Comparison of ENCODE assay signal across 17 cellular contexts in the genomic region with DNA sequence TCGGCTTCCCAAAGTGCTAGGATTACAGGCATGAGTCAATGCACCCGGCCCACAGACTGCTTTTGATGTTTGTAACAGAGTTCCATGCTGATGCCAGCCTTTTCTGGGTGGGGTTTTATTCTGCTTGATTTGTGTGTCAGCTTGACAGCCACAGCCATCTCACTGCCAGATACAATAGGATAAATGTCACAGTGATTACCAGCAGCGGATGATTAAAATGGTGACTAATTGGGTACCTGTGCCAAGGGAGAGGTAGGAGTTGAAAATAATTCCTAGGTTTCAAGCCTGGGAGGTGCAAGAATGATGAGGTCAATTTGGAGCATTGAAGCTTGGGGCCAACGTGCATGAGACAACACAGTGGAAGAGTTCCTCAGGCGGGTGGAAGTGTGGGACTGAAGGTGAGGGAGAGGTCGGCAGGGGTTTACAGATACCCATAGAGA. TPM values are rescaled to one million over a fixed set of nuclear protein-coding genes. Genes with fewer than 3 reads are reported as not detected.
DNase-seq lines count a peak whose midpoint lies in the region; ATAC-seq and TF ChIP-seq lines count a peak whose summit lies in the region.
"Had no signal": no experiment of that assay in that cellular context is flagged by ENCODE, and none has a peak within 500 bp of the region (broad histone marks: within the 10 kb centered on the region; RNA-seq: fewer than 3 reads in every experiment).

No MANE protein-coding gene starts in this region.

- H3K4me3 Mint-ChIP-seq in activated naive CD8-positive, alpha-beta T cell treated with anti-CD3 and anti-CD28 coated beads, Interleukin-2, amount 50 U/mL, for 24 hours = no peak overlapping the region
- H3K4me3 Mint-ChIP-seq: IgD-negative memory B cell, nephron had no signal

- H3K4me1 Mint-ChIP-seq in activated naive CD8-positive, alpha-beta T cell treated with anti-CD3 and anti-CD28 coated beads, Interleukin-2, amount 50 U/mL, for 24 hours = no peaks in the 10 kb centered on the region
- H3K4me1 Mint-ChIP-seq: IgD-negative memory B cell had no signal

- peaks cover 26% of the 10 kb centered on the region for H3K4me1 ChIP-seq in HUES48 (ENCODE audit: control insufficient read depth, insufficient read depth, low read length)
- H3K4me1 ChIP-seq in adrenal gland (replicated peaks in 1 of 2) = peaks cover 5 to 14% of the 10 kb centered on the region in 2 donors
- H3K4me1 ChIP-seq: heart left ventricle had no signal

- 48 to 55% (median 49%) methylated on average over 6 of the region's 6 CpGs for WGBS in adrenal gland, 4 donors

- H3K27me3 ChIP-seq in HUES48 (ENCODE audit: control insufficient read depth, insufficient read depth, low read length) = no peaks in the 10 kb centered on the region
- no peaks in the 10 kb centered on the region for H3K27me3 ChIP-seq in adrenal gland
- H3K27me3 ChIP-seq: heart left ventricle had no signal

- TF ChIP-seq POLR2A in adrenal gland (IDR thresholded peaks at IDR 0.05) = no peak

- ATAC-seq in GM19467 (IDR thresholded peaks at IDR 0.05; ENCODE audit: unreplicated experiment) = no peak
- ATAC-seq in activated naive CD8-positive, alpha-beta T cell treated with anti-CD3 and anti-CD28 coated beads, Interleukin-2, amount 50 U/mL, for 24 hours = no peak
- ATAC-seq in HG03280 (IDR thresholded peaks at IDR 0.05; ENCODE audit: unreplicated experiment) = no peak
- ATAC-seq: left ventricle myocardium superior had no signal

- H3K27ac ChIP-seq in HUES48 (ENCODE audit: low read depth, low read length) = peak overlapping the region; percentile 84
- peak overlapping the region in 2 of 5 donors; percentile 5 to 74 for H3K27ac ChIP-seq in adrenal gland
- H3K27ac ChIP-seq: heart left ventricle had no signal

- DNase-seq in A172 (ENCODE audit: low spot score) (peak; percentile 97), adrenal gland (peak in 5 of 7 donors; percentile 69 to 82 (median 73)), kidney tubule cell (ENCODE audit: low spot score) (peak; percentile 79)
- no peak for DNase-seq in activated naive CD4-positive, alpha-beta T cell treated with anti-CD3 and anti-CD28 coated beads, Interleukin-2, amount 50 U/mL, for 16 hours
- no peak for DNase-seq in activated naive CD8-positive, alpha-beta T cell treated with anti-CD3 and anti-CD28 coated beads, Interleukin-2, amount 50 U/mL, for 24 hours
- DNase-seq: activated CD4-positive, alpha-beta T cell treated with anti-CD3 and anti-CD28 coated beads for 48 hours; activated T-cell treated with anti-CD3 and anti-CD28 coated beads, Interleukin-2, amount 50 U/mL, for 48 hours; effector memory CD4-positive, alpha-beta T cell; heart left ventricle; left ventricle myocardium superior; OCI-M1 had no signal

- H3K4me3 ChIP-seq in HUES48 (ENCODE audit: low read depth, low read length) = no peak overlapping the region
- H3K4me3 ChIP-seq in adrenal gland = no peak overlapping the region
- H3K4me3 ChIP-seq: heart left ventricle had no signal

- H3K36me3 Mint-ChIP-seq in activated naive CD8-positive, alpha-beta T cell treated with anti-CD3 and anti-CD28 coated beads, Interleukin-2, amount 50 U/mL, for 24 hours (ENCODE audit: low read depth) = no peaks in the 10 kb centered on the region

- no peaks in the 10 kb centered on the region for H3K27me3 Mint-ChIP-seq in activated naive CD8-positive, alpha-beta T cell treated with anti-CD3 and anti-CD28 coated beads, Interleukin-2, amount 50 U/mL, for 24 hours
- H3K27me3 Mint-ChIP-seq: IgD-negative memory B cell had no signal

- H3K9me3 ChIP-seq in HUES48 (ENCODE audit: control insufficient read depth, insufficient read depth, low read length) (no peaks in the 10 kb centered on the region), adrenal gland (replicated peaks in 1 of 3) (no peaks in the 10 kb centered on the region)
- H3K9me3 ChIP-seq: heart left ventricle had no signal

- H3K9me3 Mint-ChIP-seq in activated naive CD8-positive, alpha-beta T cell treated with anti-CD3 and anti-CD28 coated beads, Interleukin-2, amount 50 U/mL, for 24 hours = no peaks in the 10 kb centered on the region
- H3K9me3 Mint-ChIP-seq: nephron had no signal

- H3K27ac Mint-ChIP-seq in activated naive CD8-positive, alpha-beta T cell treated with anti-CD3 and anti-CD28 coated beads, Interleukin-2, amount 50 U/mL, for 24 hours = no peak overlapping the region
- H3K27ac Mint-ChIP-seq: IgD-negative memory B cell, nephron had no signal

- intact Hi-C loops in adrenal gland (cut with DNase I) = no loop called here

- no peak for TF ChIP-seq CTCF in adrenal gland (IDR thresholded peaks at IDR 0.05)

- no peak overlapping the region for H3K9ac ChIP-seq in HUES48 (ENCODE audit: low read depth, low read length)

- H3K36me3 ChIP-seq in HUES48 (ENCODE audit: control insufficient read depth, insufficient read depth, low read length) (no peaks in the 10 kb centered on the region), adrenal gland (replicated peaks in 1 of 2) (no peaks in the 10 kb centered on the region)
- H3K36me3 ChIP-seq: heart left ventricle had no signal

RNA-seq across cellular contexts. Expression of a gene that starts 39.4 kb away (rescaled TPM):
- total RNA-seq in A172 (2014; rRNA removed; shearing (Covaris generic)) = 0.22 and 1.0 TPM in 2 replicates
- 1 to 10 TPM in 1 of 8 donors, under 1 TPM in 2, not detected in 5; 0.69 to 1.4 (median 0.74) TPM for total RNA-seq in adrenal gland
- 1 to 10 TPM in 2 of 3 donors, under 1 TPM in 1; 0.53 to 4.2 (median 1.3) TPM for polyA plus RNA-seq in adrenal gland
- total RNA-seq: heart left ventricle, left ventricle myocardium superior, urinary bladder had no signal
- polyA plus RNA-seq: heart left ventricle, IgD-negative memory B cell had no signal

RNA-seq across cellular contexts. Expression of a gene that starts 47.7 kb away (rescaled TPM):
- total RNA-seq in A172 (2014; rRNA removed; shearing (Covaris generic)) = 659 and 712 TPM in 2 replicates
- 100 to 1,000 TPM in 1 of 8 donors, 10 to 100 TPM in 7; 17.5 to 104 (median 41.4) TPM for total RNA-seq in adrenal gland
- polyA plus RNA-seq in adrenal gland = 100 to 1,000 TPM in 1 of 3 donors, 10 to 100 TPM in 2; 13.8 to 192 (median 71.2) TPM

Comparison
In these comparisons a context has a peak if more than half of its experiments do, and no peak if none do; other contexts are left out.
1. DNase-seq: peak in A172 (single experiment), adrenal gland (5 of 7) and kidney tubule cell (single experiment); none in activated naive CD4-positive, alpha-beta T cell treated with anti-CD3 and anti-CD28 coated beads, Interleukin-2, amount 50 U/mL, for 16 hours (single experiment) and activated naive CD8-positive, alpha-beta T cell treated with anti-CD3 and anti-CD28 coated beads, Interleukin-2, amount 50 U/mL, for 24 hours (single experiment).